Comparison of ENCODE assay signal across 14 cellular contexts in the genomic region with DNA sequence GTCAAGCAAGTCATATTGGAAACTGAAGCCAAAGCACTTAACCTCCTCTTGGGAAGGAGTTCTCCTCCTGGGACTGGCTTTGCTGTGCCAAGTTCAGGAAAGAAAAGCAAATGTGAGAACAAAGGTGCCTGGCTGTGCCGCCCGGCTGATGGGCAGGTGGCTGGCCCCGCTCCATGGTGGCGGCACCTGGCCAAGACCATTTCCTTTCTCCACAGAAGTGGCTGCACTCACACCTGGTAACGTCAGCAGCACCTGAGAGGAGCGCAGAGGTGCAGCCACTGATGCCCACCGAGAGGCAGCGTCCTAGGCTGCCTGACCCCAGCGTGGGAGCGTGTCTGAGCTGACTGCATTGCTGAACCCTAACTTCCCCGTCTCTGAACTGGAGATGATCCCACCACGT. TPM values are rescaled to one million over a fixed set of nuclear protein-coding genes. Genes with fewer than 3 reads are reported as not detected.
DNase-seq lines count a peak whose midpoint lies in the region; ATAC-seq, FAIRE-seq and TF ChIP-seq lines count a peak whose summit lies in the region.
"Had no signal": no experiment of that assay in that cellular context is flagged by ENCODE, and none has a peak within 500 bp of the region (broad histone marks: within the 10 kb centered on the region; RNA-seq: fewer than 3 reads in every experiment).

No MANE protein-coding gene starts in this region.

- no peak for ATAC-seq in activated T-helper 17 cell treated with anti-CD3 and anti-CD28 coated beads, Interleukin-2, amount 50 U/mL, for 72 hours (replicated peaks)
- ATAC-seq: activated CD8-positive, alpha-beta T cell treated with anti-CD3 and anti-CD28 coated beads, Interleukin-2, amount 10 ng/mL, durations not matched to agents 7 days and 5 days had no signal

- H3K9me1 ChIP-seq in keratinocyte (ENCODE audit: control insufficient read depth, extremely low read depth, insufficient read depth, low read length), result no peaks in the 10 kb centered on the region

- H3K9me3 Mint-ChIP-seq in activated T-helper 17 cell treated with anti-CD3 and anti-CD28 coated beads, Interleukin-2, amount 50 U/mL, for 72 hours, result peaks cover 4% of the 10 kb centered on the region

- H3K36me3 ChIP-seq in keratinocyte (ENCODE audit: control insufficient read depth in 2 of 2, extremely low read depth in 1 of 2, insufficient read depth in 2 of 2, low read length in 2 of 2) (no peaks in the 10 kb centered on the region), stomach (no peaks in the 10 kb centered on the region)

- H3K27ac ChIP-seq in keratinocyte (ENCODE audit: control insufficient read depth, insufficient read depth, low read length) (no peak overlapping the region), stomach (peak overlapping the region; percentile 79 to 90 (median 80))
- H3K27ac ChIP-seq: C4-2B had no signal

- no peak for TF ChIP-seq EP300 in stomach (IDR thresholded peaks at IDR 0.05)

- H3K36me3 Mint-ChIP-seq in activated T-helper 17 cell treated with anti-CD3 and anti-CD28 coated beads, Interleukin-2, amount 50 U/mL, for 72 hours (ENCODE audit: low read depth), result no peaks in the 10 kb centered on the region

- intact Hi-C loops in stomach (cut with DNase I; ENCODE audit: low total_unique reads), result no loop called here

- peak overlapping the region; percentile 82 for H3K4me2 ChIP-seq in keratinocyte (ENCODE audit: control insufficient read depth, extremely low read depth, insufficient read depth, low read depth, low read length)

- DNase-seq in NCI-H1092 (lab: John Stamatoyannopoulos, UW) (peak; percentile 62), NCI-H69 (lab: John Stamatoyannopoulos, UW) (peak; percentile 92), keratinocyte (ENCODE audit: low read depth, low spot score) (no peak), stomach (peak; percentile 95), SK-N-DZ (ENCODE audit: low spot score) (no peak), cerebellar nuclear complex (lab: John Stamatoyannopoulos, UW) (no peak)
- no peak for DNase-seq in activated CD4-positive, alpha-beta T cell treated with anti-CD3 and anti-CD28 coated beads for 1 hour
- DNase-seq: activated CD8-positive, alpha-beta T cell treated with anti-CD3 and anti-CD28 coated beads, Interleukin-2, amount 10 ng/mL, durations not matched to agents 7 days and 5 days; GDM1; NCI-H2171 had no signal

- H4K20me1 ChIP-seq in keratinocyte (ENCODE audit: control insufficient read depth, extremely low read depth, insufficient read depth, low read length), result no peaks in the 10 kb centered on the region

- TF ChIP-seq POLR2A in stomach (IDR thresholded peaks at IDR 0.05), result no peak

- dilution Hi-C loops in keratinocyte (cut with MboI; ENCODE audit: extremely low pct_ligation_motif_present, low sequenced_read_pairs), result no loop called here

- no peaks in the 10 kb centered on the region for H3K79me2 ChIP-seq in keratinocyte (ENCODE audit: control insufficient read depth, insufficient read depth, low read length)

- H3K4me1 ChIP-seq in keratinocyte (ENCODE audit: control insufficient read depth, extremely low read depth, insufficient read depth, low read length) (peaks cover 13% of the 10 kb centered on the region), stomach (peaks cover 0 to 27% (median 13%) of the 10 kb centered on the region in 4 donors)

- peak overlapping the region; percentile 81 for H2AFZ ChIP-seq in keratinocyte (ENCODE audit: control insufficient read depth, low read length)

- H3K9me3 ChIP-seq in keratinocyte (ENCODE audit: control insufficient read depth, low read depth, low read length) (no peaks in the 10 kb centered on the region), stomach (no peaks in the 10 kb centered on the region)

- H3K4me3 ChIP-seq in keratinocyte (ENCODE audit: control insufficient read depth in 2 of 3, extremely low read depth in 1 of 3, insufficient read depth in 2 of 3, low read depth in 1 of 3, low read length in 3 of 3), result no peak overlapping the region
- H3K4me3 ChIP-seq in stomach, result no peak overlapping the region

- no peaks in the 10 kb centered on the region for H3K27me3 Mint-ChIP-seq in activated T-helper 17 cell treated with anti-CD3 and anti-CD28 coated beads, Interleukin-2, amount 50 U/mL, for 72 hours

- H3K4me3 Mint-ChIP-seq in activated T-helper 17 cell treated with anti-CD3 and anti-CD28 coated beads, Interleukin-2, amount 50 U/mL, for 72 hours, result no peak overlapping the region
- H3K4me3 Mint-ChIP-seq: activated CD8-positive, alpha-beta T cell treated with anti-CD3 and anti-CD28 coated beads, Interleukin-2, amount 10 ng/mL, durations not matched to agents 7 days and 5 days; IgD-negative memory B cell; mesothelial cell of epicardium had no signal

- no peak overlapping the region for H3K9ac ChIP-seq in keratinocyte (ENCODE audit: control insufficient read depth, extremely low read depth, insufficient read depth, low read length)

- H3K27ac Mint-ChIP-seq in activated T-helper 17 cell treated with anti-CD3 and anti-CD28 coated beads, Interleukin-2, amount 50 U/mL, for 72 hours, result no peak overlapping the region
- H3K27ac Mint-ChIP-seq: activated CD8-positive, alpha-beta T cell treated with anti-CD3 and anti-CD28 coated beads, Interleukin-2, amount 10 ng/mL, durations not matched to agents 7 days and 5 days; IgD-negative memory B cell; mesothelial cell of epicardium had no signal

- no peak for TF ChIP-seq CTCF in keratinocyte (optimal IDR thresholded peaks at IDR 0.05 in 1 of 3, IDR thresholded peaks at IDR 0.05 in 1 of 3, conservative IDR thresholded peaks at IDR 0.05 in 1 of 3; ENCODE audit: extremely low read depth in 1 of 3, insufficient read depth in 2 of 3, low read length in 3 of 3)
- TF ChIP-seq CTCF in stomach (IDR thresholded peaks at IDR 0.05), result no peak

- H3K27me3 ChIP-seq in keratinocyte (ENCODE audit: control insufficient read depth, extremely low read depth, insufficient read depth, low read length) (no peaks in the 10 kb centered on the region), stomach (no peaks in the 10 kb centered on the region)

- FAIRE-seq in keratinocyte (lab: Jason Lieb, UNC), result no peak

- H3K4me1 Mint-ChIP-seq in activated T-helper 17 cell treated with anti-CD3 and anti-CD28 coated beads, Interleukin-2, amount 50 U/mL, for 72 hours, result no peaks in the 10 kb centered on the region
- H3K4me1 Mint-ChIP-seq: IgD-negative memory B cell had no signal

- WGBS in stomach, 5 donors, result 21 to 62% (median 43%) methylated on average over 7 to 12 of the region's 12 CpGs

RNA-seq across cellular contexts. Expression of gene DCTD, which starts 54.3 kb away (rescaled TPM):
- polyA plus RNA-seq in keratinocyte, result 66.6 to 121 TPM (median 119 TPM) in 3 replicates
- 63.0 TPM for polyA plus RNA-seq in keratinocyte (2011; ENCODE audit: low read depth)
- polyA plus RNA-seq in keratinocyte (2011; cell fraction: cytosol; rRNA removed), result 94.6 and 123 TPM in 2 replicates
- 111 and 133 TPM in 2 replicates for polyA plus RNA-seq in keratinocyte (2011; cell fraction: nucleus; rRNA removed)
- 69.9 and 99.2 TPM in 2 replicates for polyA plus RNA-seq in keratinocyte (2012; ENCODE audit: low replicate concordance)
- 42.6 to 74.4 TPM (median 51.3 TPM) in 3 replicates for polyA minus RNA-seq in keratinocyte
- polyA minus RNA-seq in keratinocyte (2011; cell fraction: cytosol; rRNA and poly(A)+ RNA removed), result 47.0 TPM
- 27.1 and 37.8 TPM in 2 replicates for polyA minus RNA-seq in keratinocyte (2011; cell fraction: nucleus; rRNA and poly(A)+ RNA removed)
- 10 to 100 TPM in 4 of 5 donors, 1 to 10 TPM in 1; 3.5 to 90.6 (median 81.7) TPM for total RNA-seq in stomach
- polyA plus RNA-seq in stomach, result 10 to 100 TPM; 50.7 to 62.6 (median 57.1) TPM
- polyA plus RNA-seq in SK-N-DZ (2014; cell fraction: cytosol; rRNA removed), result 47.3 and 51.6 TPM in 2 replicates
- polyA plus RNA-seq in SK-N-DZ (2014; cell fraction: nucleus; rRNA removed), result 51.0 and 65.9 TPM in 2 replicates
- 100 to 1,000 TPM in 1 of 2 donors, 10 to 100 TPM in 1; 81.0 to 125 TPM for total RNA-seq in activated T-helper 17 cell treated with anti-CD3 and anti-CD28 coated beads, Interleukin-2, amount 50 U/mL, for 72 hours

Comparison
In these comparisons a context has a peak if more than half of its experiments do, and no peak if none do; other contexts are left out.
1. DNase-seq: peak in NCI-H1092 (single experiment), NCI-H69 (single experiment) and stomach (single experiment); none in keratinocyte (single experiment), SK-N-DZ (single experiment), cerebellar nuclear complex (0 of 2) and activated CD4-positive, alpha-beta T cell treated with anti-CD3 and anti-CD28 coated beads for 1 hour (single experiment).